Comparison of ENCODE assay signal across 1 cellular context in the genomic region with DNA sequence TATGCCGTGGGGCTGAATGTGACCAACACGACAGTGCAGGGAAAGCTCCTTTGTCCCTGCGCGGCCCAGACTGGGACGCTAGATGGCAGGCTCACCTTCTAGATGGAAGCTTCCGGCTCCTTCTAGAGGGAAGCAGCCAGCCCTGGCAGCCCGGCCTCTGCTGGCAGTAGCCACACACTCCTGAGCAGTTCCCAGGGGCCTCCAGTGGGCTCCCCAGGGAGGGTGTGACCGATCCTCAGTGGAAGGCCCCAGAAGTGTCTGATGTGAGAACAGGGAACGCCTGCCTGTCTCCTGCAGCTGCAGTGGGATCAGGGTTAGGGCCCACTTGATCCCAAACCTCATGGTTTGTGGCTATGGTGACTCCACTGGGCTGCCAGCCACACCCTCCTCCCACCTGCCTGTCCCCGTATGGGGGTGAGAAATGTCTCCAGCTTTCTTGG.
TF ChIP-seq lines count a peak whose summit lies in the region.

No MANE protein-coding gene starts in this region.

TF ChIP-seq in HepG2, 621 proteins besides CTCF, POLR2A, EP300 and RAD21 (continued from another document and continues in another):
- TF ChIP-seq, protein P1, sequence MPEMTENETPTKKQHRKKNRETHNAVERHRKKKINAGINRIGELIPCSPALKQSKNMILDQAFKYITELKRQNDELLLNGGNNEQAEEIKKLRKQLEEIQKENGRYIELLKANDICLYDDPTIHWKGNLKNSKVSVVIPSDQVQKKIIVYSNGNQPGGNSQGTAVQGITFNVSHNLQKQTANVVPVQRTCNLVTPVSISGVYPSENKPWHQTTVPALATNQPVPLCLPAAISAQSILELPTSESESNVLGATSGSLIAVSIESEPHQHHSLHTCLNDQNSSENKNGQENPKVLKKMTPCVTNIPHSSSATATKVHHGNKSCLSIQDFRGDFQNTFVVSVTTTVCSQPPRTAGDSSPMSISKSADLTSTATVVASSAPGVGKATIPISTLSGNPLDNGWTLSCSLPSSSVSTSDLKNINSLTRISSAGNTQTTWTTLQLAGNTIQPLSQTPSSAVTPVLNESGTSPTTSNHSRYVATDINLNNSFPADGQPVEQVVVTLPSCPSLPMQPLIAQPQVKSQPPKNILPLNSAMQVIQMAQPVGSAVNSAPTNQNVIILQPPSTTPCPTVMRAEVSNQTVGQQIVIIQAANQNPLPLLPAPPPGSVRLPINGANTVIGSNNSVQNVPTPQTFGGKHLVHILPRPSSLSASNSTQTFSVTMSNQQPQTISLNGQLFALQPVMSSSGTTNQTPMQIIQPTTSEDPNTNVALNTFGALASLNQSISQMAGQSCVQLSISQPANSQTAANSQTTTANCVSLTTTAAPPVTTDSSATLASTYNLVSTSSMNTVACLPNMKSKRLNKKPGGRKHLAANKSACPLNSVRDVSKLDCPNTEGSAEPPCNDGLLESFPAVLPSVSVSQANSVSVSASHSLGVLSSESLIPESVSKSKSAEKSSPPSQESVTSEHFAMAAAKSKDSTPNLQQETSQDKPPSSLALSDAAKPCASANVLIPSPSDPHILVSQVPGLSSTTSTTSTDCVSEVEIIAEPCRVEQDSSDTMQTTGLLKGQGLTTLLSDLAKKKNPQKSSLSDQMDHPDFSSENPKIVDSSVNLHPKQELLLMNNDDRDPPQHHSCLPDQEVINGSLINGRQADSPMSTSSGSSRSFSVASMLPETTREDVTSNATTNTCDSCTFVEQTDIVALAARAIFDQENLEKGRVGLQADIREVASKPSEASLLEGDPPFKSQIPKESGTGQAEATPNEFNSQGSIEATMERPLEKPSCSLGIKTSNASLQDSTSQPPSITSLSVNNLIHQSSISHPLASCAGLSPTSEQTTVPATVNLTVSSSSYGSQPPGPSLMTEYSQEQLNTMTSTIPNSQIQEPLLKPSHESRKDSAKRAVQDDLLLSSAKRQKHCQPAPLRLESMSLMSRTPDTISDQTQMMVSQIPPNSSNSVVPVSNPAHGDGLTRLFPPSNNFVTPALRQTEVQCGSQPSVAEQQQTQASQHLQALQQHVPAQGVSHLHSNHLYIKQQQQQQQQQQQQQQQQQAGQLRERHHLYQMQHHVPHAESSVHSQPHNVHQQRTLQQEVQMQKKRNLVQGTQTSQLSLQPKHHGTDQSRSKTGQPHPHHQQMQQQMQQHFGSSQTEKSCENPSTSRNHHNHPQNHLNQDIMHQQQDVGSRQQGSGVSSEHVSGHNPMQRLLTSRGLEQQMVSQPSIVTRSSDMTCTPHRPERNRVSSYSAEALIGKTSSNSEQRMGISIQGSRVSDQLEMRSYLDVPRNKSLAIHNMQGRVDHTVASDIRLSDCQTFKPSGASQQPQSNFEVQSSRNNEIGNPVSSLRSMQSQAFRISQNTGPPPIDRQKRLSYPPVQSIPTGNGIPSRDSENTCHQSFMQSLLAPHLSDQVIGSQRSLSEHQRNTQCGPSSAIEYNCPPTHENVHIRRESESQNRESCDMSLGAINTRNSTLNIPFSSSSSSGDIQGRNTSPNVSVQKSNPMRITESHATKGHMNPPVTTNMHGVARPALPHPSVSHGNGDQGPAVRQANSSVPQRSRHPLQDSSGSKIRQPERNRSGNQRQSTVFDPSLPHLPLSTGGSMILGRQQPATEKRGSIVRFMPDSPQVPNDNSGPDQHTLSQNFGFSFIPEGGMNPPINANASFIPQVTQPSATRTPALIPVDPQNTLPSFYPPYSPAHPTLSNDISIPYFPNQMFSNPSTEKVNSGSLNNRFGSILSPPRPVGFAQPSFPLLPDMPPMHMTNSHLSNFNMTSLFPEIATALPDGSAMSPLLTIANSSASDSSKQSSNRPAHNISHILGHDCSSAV (CRISPR knock-in tag; IDR thresholded peaks at IDR 0.05; ENCODE audit: borderline replicate concordance): no peak
- TF ChIP-seq, protein P2, sequence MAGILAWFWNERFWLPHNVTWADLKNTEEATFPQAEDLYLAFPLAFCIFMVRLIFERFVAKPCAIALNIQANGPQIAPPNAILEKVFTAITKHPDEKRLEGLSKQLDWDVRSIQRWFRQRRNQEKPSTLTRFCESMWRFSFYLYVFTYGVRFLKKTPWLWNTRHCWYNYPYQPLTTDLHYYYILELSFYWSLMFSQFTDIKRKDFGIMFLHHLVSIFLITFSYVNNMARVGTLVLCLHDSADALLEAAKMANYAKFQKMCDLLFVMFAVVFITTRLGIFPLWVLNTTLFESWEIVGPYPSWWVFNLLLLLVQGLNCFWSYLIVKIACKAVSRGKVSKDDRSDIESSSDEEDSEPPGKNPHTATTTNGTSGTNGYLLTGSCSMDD (CRISPR knock-in tag; IDR thresholded peaks at IDR 0.05): no peak
- peak; percentile 70 for TF ChIP-seq ELF1 (CRISPR knock-in tag; IDR thresholded peaks at IDR 0.05)
- TF ChIP-seq, protein P3, sequence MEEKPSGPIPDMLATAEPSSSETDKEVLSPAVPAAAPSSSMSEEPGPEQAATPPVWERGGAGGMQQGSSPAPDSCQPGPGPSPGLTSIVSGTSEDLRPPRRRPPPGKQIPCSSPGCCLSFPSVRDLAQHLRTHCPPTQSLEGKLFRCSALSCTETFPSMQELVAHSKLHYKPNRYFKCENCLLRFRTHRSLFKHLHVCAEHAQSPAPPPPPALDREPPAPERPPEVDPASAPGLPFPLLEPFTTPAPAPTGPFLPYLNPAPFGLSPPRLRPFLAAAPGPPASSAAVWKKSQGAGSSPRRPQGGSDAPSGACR (CRISPR knock-in tag; IDR thresholded peaks at IDR 0.05): no peak
- TF ChIP-seq FOXK1 (CRISPR knock-in tag; IDR thresholded peaks at IDR 0.05; ENCODE audit: borderline replicate concordance, low read depth): 0 out of 2 replicates have a peak, but pooled peaks have one; percentile 47
- TF ChIP-seq, protein P4, sequence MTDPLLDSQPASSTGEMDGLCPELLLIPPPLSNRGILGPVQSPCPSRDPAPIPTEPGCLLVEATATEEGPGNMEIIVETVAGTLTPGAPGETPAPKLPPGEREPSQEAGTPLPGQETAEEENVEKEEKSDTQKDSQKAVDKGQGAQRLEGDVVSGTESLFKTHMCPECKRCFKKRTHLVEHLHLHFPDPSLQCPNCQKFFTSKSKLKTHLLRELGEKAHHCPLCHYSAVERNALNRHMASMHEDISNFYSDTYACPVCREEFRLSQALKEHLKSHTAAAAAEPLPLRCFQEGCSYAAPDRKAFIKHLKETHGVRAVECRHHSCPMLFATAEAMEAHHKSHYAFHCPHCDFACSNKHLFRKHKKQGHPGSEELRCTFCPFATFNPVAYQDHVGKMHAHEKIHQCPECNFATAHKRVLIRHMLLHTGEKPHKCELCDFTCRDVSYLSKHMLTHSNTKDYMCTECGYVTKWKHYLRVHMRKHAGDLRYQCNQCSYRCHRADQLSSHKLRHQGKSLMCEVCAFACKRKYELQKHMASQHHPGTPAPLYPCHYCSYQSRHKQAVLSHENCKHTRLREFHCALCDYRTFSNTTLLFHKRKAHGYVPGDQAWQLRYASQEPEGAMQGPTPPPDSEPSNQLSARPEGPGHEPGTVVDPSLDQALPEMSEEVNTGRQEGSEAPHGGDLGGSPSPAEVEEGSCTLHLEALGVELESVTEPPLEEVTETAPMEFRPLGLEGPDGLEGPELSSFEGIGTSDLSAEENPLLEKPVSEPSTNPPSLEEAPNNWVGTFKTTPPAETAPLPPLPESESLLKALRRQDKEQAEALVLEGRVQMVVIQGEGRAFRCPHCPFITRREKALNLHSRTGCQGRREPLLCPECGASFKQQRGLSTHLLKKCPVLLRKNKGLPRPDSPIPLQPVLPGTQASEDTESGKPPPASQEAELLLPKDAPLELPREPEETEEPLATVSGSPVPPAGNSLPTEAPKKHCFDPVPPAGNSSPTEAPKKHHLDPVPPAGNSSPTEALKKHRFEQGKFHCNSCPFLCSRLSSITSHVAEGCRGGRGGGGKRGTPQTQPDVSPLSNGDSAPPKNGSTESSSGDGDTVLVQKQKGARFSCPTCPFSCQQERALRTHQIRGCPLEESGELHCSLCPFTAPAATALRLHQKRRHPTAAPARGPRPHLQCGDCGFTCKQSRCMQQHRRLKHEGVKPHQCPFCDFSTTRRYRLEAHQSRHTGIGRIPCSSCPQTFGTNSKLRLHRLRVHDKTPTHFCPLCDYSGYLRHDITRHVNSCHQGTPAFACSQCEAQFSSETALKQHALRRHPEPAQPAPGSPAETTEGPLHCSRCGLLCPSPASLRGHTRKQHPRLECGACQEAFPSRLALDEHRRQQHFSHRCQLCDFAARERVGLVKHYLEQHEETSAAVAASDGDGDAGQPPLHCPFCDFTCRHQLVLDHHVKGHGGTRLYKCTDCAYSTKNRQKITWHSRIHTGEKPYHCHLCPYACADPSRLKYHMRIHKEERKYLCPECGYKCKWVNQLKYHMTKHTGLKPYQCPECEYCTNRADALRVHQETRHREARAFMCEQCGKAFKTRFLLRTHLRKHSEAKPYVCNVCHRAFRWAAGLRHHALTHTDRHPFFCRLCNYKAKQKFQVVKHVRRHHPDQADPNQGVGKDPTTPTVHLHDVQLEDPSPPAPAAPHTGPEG (CRISPR knock-in tag; IDR thresholded peaks at IDR 0.05): no peak
- TF ChIP-seq, protein P5, sequence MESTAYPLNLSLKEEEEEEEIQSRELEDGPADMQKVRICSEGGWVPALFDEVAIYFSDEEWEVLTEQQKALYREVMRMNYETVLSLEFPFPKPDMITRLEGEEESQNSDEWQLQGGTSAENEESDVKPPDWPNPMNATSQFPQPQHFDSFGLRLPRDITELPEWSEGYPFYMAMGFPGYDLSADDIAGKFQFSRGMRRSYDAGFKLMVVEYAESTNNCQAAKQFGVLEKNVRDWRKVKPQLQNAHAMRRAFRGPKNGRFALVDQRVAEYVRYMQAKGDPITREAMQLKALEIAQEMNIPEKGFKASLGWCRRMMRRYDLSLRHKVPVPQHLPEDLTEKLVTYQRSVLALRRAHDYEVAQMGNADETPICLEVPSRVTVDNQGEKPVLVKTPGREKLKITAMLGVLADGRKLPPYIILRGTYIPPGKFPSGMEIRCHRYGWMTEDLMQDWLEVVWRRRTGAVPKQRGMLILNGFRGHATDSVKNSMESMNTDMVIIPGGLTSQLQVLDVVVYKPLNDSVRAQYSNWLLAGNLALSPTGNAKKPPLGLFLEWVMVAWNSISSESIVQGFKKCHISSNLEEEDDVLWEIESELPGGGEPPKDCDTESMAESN (CRISPR knock-in tag; conservative IDR thresholded peaks at IDR 0.05): no peak
- no peak for TF ChIP-seq ZSCAN12 (CRISPR knock-in tag; IDR thresholded peaks at IDR 0.05)
- TF ChIP-seq HOXD1 (CRISPR knock-in tag; IDR thresholded peaks at IDR 0.05): no peak
- no peak for TF ChIP-seq PITX1 (CRISPR knock-in tag; IDR thresholded peaks at IDR 0.05)
- TF ChIP-seq KLF16 (CRISPR knock-in tag; IDR thresholded peaks at IDR 0.05): peak in 1 of 2 experiments; percentile 78; a peak in 1 of 4 replicates
- peak; percentile 56; the same call in 1 of the 2 replicates for TF ChIP-seq TARDBP (CRISPR knock-in tag; IDR thresholded peaks at IDR 0.05)
- no peak for TF ChIP-seq ZKSCAN1 (IDR thresholded peaks at IDR 0.05; ENCODE audit: low read length)
- TF ChIP-seq SPEN (CRISPR knock-in tag; IDR thresholded peaks at IDR 0.05; ENCODE audit: low read depth): no peak
- TF ChIP-seq, protein P6, sequence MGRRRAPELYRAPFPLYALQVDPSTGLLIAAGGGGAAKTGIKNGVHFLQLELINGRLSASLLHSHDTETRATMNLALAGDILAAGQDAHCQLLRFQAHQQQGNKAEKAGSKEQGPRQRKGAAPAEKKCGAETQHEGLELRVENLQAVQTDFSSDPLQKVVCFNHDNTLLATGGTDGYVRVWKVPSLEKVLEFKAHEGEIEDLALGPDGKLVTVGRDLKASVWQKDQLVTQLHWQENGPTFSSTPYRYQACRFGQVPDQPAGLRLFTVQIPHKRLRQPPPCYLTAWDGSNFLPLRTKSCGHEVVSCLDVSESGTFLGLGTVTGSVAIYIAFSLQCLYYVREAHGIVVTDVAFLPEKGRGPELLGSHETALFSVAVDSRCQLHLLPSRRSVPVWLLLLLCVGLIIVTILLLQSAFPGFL (CRISPR knock-in tag; IDR thresholded peaks at IDR 0.05): no peak
- no peak for TF ChIP-seq ZNF282 (IDR thresholded peaks at IDR 0.05; ENCODE audit: partially characterized antibody)
- TF ChIP-seq FOXC1 (CRISPR knock-in tag; IDR thresholded peaks at IDR 0.05; ENCODE audit: borderline replicate concordance): 0 out of 2 replicates have a peak, but pooled peaks have one; percentile 69
- TF ChIP-seq ZNF225 (CRISPR knock-in tag; IDR thresholded peaks at IDR 0.05): no peak
- no peak for TF ChIP-seq XBP1 (CRISPR knock-in tag; IDR thresholded peaks at IDR 0.05)
- no peak for TF ChIP-seq EHMT2 (IDR thresholded peaks at IDR 0.05; ENCODE audit: borderline replicate concordance, low read depth, low read length)
- no peak for TF ChIP-seq ZNF629 (CRISPR knock-in tag; conservative IDR thresholded peaks at IDR 0.05)
- TF ChIP-seq MBD4 (IDR thresholded peaks at IDR 0.05; ENCODE audit: borderline replicate concordance, low read length): no peak
- TF ChIP-seq RBFOX2 (IDR thresholded peaks at IDR 0.05; ENCODE audit: low read depth, low read length): no peak
- no peak for TF ChIP-seq ZBTB7A (CRISPR knock-in tag; IDR thresholded peaks at IDR 0.05)
- TF ChIP-seq TSC22D2 (CRISPR knock-in tag; IDR thresholded peaks at IDR 0.05; ENCODE audit: borderline replicate concordance): peak; percentile 89; the same call in 1 of the 2 replicates
- TF ChIP-seq, protein P7, sequence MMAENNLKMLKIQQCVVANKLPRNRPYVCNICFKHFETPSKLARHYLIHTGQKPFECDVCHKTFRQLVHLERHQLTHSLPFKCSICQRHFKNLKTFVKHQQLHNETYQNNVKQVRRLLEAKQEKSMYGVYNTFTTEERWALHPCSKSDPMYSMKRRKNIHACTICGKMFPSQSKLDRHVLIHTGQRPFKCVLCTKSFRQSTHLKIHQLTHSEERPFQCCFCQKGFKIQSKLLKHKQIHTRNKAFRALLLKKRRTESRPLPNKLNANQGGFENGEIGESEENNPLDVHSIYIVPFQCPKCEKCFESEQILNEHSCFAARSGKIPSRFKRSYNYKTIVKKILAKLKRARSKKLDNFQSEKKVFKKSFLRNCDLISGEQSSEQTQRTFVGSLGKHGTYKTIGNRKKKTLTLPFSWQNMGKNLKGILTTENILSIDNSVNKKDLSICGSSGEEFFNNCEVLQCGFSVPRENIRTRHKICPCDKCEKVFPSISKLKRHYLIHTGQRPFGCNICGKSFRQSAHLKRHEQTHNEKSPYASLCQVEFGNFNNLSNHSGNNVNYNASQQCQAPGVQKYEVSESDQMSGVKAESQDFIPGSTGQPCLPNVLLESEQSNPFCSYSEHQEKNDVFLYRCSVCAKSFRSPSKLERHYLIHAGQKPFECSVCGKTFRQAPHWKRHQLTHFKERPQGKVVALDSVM (CRISPR knock-in tag; IDR thresholded peaks at IDR 0.05): peak; percentile 66
- no peak for TF ChIP-seq MTF2 (CRISPR knock-in tag; IDR thresholded peaks at IDR 0.05; ENCODE audit: borderline replicate concordance)
- TF ChIP-seq, protein P8, sequence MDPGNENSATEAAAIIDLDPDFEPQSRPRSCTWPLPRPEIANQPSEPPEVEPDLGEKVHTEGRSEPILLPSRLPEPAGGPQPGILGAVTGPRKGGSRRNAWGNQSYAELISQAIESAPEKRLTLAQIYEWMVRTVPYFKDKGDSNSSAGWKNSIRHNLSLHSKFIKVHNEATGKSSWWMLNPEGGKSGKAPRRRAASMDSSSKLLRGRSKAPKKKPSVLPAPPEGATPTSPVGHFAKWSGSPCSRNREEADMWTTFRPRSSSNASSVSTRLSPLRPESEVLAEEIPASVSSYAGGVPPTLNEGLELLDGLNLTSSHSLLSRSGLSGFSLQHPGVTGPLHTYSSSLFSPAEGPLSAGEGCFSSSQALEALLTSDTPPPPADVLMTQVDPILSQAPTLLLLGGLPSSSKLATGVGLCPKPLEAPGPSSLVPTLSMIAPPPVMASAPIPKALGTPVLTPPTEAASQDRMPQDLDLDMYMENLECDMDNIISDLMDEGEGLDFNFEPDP (CRISPR knock-in tag; conservative IDR thresholded peaks at IDR 0.05): no peak
- TF ChIP-seq ZNF652 (CRISPR knock-in tag; IDR thresholded peaks at IDR 0.05; ENCODE audit: borderline replicate concordance, low read depth): no peak
- no peak for TF ChIP-seq ZNF674 (CRISPR knock-in tag; IDR thresholded peaks at IDR 0.05; ENCODE audit: low read depth)
- TF ChIP-seq ZNF780A (CRISPR knock-in tag; IDR thresholded peaks at IDR 0.05): no peak
- TF ChIP-seq ZNF746 (CRISPR knock-in tag; IDR thresholded peaks at IDR 0.05): no peak
